11 cellular contexts compared by ENCODE assay signal in the genomic region with DNA sequence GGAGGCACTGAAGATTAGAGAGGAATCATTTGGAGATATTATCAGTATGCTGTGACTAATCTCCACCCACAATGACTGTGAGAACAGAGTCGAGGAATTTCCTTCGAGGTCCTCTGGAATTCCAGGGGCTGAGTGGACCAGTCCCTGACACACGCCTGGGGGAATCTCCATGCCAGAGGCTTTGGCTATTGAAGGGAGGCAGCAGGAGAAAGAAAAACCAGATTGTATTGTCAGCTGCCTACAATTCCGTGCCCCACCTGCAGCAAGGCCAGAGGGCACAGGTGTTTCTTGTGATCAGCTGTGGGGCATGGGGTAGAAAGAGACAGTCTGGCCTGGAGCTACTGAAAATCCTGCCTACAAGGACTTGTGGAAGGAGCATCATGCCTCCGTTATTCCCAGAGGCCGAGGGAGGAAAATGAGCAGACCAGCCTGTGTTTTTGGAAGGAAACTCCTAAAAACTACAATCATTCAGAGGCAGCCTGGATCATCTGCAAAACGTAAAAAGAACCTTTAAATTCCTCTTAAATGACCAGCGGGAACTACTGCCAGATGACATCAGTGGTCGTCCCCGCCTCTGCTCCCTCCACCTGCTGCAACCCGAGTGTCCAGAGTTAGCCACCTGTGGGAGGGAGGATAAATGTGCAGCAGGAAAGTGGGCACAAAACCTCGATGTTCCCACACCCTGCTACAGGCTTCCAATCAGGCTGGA. TPM values are rescaled to one million over a fixed set of nuclear protein-coding genes. Genes with fewer than 3 reads are reported as not detected.
A peak's percentile ranks its signal among the peaks of the same experiment; 100 is the strongest.
DNase-seq lines count a peak whose midpoint lies in the region; ATAC-seq and TF ChIP-seq lines count a peak whose summit lies in the region.
"Had no signal": no experiment of that assay in that cellular context is flagged by ENCODE, and none has a peak within 500 bp of the region (broad histone marks: within the 10 kb centered on the region; RNA-seq: fewer than 3 reads in every experiment).

No MANE protein-coding gene starts in this region.

- CTCF ChIA-PET in WTC11 (lab: Charles Lee) = no interaction called here

- H3K36me3 ChIP-seq in ACC112 (ENCODE audit: insufficient read depth, low read length) = no peaks in the 10 kb centered on the region

- no peak for TF ChIP-seq CTCF in WTC11 (IDR thresholded peaks at IDR 0.05)

- no peak overlapping the region for H3K4me3 Mint-ChIP-seq in WTC11
- H3K4me3 Mint-ChIP-seq: activated naive CD8-positive, alpha-beta T cell treated with anti-CD3 and anti-CD28 coated beads, Interleukin-2, amount 10 ng/mL, durations not matched to agents 7 days and 5 days; CD14-positive monocyte; natural killer cell treated with Interleukin-12 subunit alpha and Interleukin-12 subunit beta and Interleukin-15 and Interleukin-18, amount 100 ng/mL, for 72 hours had no signal

- POLR2A ChIA-PET in WTC11 (lab: Charles Lee) = no interaction called here

- no peak overlapping the region for H2AFZ ChIP-seq in ACC112 (ENCODE audit: low read length, unreplicated experiment)

- no peak overlapping the region for H3K4me3 ChIP-seq in ACC112 (ENCODE audit: low read depth, low read length)

- peaks cover 50% of the 10 kb centered on the region for H3K4me1 ChIP-seq in ACC112 (ENCODE audit: control insufficient read depth, insufficient read depth, low read length, unreplicated experiment)

- DNase-seq in HK-2 (ENCODE audit: unreplicated experiment) (peak; percentile 57), WTC11 (ENCODE audit: low spot score) (no peak), hepatic stellate cell (ENCODE audit: low spot score) (peak; percentile 81), NAMALWA (ENCODE audit: low spot score) (no peak), DMS79 treated with DMSO at 0.1 percent for 48 hours (lab: John Stamatoyannopoulos, UW) (no peak), GM19240 (ENCODE audit: insufficient read length, low spot score) (no peak)
- DNase-seq: activated naive CD8-positive, alpha-beta T cell treated with anti-CD3 and anti-CD28 coated beads, Interleukin-2, amount 10 ng/mL, durations not matched to agents 7 days and 5 days had no signal

- no peaks in the 10 kb centered on the region for H3K79me2 ChIP-seq in ACC112 (ENCODE audit: control insufficient read depth, insufficient read depth, low read length, unreplicated experiment)

- H3K9me3 Mint-ChIP-seq in WTC11 = no peaks in the 10 kb centered on the region
- H3K9me3 Mint-ChIP-seq: activated naive CD8-positive, alpha-beta T cell treated with anti-CD3 and anti-CD28 coated beads, Interleukin-2, amount 10 ng/mL, durations not matched to agents 7 days and 5 days; CD14-positive monocyte; natural killer cell treated with Interleukin-12 subunit alpha and Interleukin-12 subunit beta and Interleukin-15 and Interleukin-18, amount 100 ng/mL, for 72 hours had no signal

- peaks cover 20% of the 10 kb centered on the region for H3K4me1 Mint-ChIP-seq in WTC11
- H3K4me1 Mint-ChIP-seq: activated naive CD8-positive, alpha-beta T cell treated with anti-CD3 and anti-CD28 coated beads, Interleukin-2, amount 10 ng/mL, durations not matched to agents 7 days and 5 days; CD14-positive monocyte had no signal

- no peak overlapping the region for H3K27ac Mint-ChIP-seq in WTC11
- H3K27ac Mint-ChIP-seq: activated naive CD8-positive, alpha-beta T cell treated with anti-CD3 and anti-CD28 coated beads, Interleukin-2, amount 10 ng/mL, durations not matched to agents 7 days and 5 days; natural killer cell treated with Interleukin-12 subunit alpha and Interleukin-12 subunit beta and Interleukin-15 and Interleukin-18, amount 100 ng/mL, for 72 hours had no signal

- H3K27me3 Mint-ChIP-seq in WTC11 (ENCODE audit: low read depth) = peaks cover 39% of the 10 kb centered on the region

- no peaks in the 10 kb centered on the region for H3K36me3 Mint-ChIP-seq in WTC11
- H3K36me3 Mint-ChIP-seq: activated naive CD8-positive, alpha-beta T cell treated with anti-CD3 and anti-CD28 coated beads, Interleukin-2, amount 10 ng/mL, durations not matched to agents 7 days and 5 days; CD14-positive monocyte; natural killer cell treated with Interleukin-12 subunit alpha and Interleukin-12 subunit beta and Interleukin-15 and Interleukin-18, amount 100 ng/mL, for 72 hours had no signal

- no peaks in the 10 kb centered on the region for H3K27me3 ChIP-seq in ACC112 (ENCODE audit: insufficient read depth, low read length)

- peak overlapping the region; percentile 47 for H3K27ac ChIP-seq in ACC112 (ENCODE audit: low read depth, low read length)

- ATAC-seq in WTC11 = peak; percentile 41; the same call in 1 of the 2 replicates
- ATAC-seq in HG03520 (IDR thresholded peaks at IDR 0.05; ENCODE audit: unreplicated experiment) = no peak
- ATAC-seq: natural killer cell treated with Interleukin-12 subunit alpha and Interleukin-12 subunit beta and Interleukin-15 and Interleukin-18, amount 100 ng/mL, for 72 hours had no signal

TF ChIP-seq in WTC11, 78 proteins besides CTCF, POLR2A, EP300 and RAD21 (continues in another document):
- TF ChIP-seq, protein P1, sequence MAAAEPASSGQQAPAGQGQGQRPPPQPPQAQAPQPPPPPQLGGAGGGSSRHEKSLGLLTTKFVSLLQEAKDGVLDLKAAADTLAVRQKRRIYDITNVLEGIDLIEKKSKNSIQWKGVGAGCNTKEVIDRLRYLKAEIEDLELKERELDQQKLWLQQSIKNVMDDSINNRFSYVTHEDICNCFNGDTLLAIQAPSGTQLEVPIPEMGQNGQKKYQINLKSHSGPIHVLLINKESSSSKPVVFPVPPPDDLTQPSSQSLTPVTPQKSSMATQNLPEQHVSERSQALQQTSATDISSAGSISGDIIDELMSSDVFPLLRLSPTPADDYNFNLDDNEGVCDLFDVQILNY (CRISPR knock-in tag; IDR thresholded peaks at IDR 0.05) = no peak
- TF ChIP-seq, protein P2, sequence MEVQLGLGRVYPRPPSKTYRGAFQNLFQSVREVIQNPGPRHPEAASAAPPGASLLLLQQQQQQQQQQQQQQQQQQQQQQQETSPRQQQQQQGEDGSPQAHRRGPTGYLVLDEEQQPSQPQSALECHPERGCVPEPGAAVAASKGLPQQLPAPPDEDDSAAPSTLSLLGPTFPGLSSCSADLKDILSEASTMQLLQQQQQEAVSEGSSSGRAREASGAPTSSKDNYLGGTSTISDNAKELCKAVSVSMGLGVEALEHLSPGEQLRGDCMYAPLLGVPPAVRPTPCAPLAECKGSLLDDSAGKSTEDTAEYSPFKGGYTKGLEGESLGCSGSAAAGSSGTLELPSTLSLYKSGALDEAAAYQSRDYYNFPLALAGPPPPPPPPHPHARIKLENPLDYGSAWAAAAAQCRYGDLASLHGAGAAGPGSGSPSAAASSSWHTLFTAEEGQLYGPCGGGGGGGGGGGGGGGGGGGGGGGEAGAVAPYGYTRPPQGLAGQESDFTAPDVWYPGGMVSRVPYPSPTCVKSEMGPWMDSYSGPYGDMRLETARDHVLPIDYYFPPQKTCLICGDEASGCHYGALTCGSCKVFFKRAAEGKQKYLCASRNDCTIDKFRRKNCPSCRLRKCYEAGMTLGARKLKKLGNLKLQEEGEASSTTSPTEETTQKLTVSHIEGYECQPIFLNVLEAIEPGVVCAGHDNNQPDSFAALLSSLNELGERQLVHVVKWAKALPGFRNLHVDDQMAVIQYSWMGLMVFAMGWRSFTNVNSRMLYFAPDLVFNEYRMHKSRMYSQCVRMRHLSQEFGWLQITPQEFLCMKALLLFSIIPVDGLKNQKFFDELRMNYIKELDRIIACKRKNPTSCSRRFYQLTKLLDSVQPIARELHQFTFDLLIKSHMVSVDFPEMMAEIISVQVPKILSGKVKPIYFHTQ (CRISPR knock-in tag; IDR thresholded peaks at IDR 0.05) = no peak
- TF ChIP-seq ZNF317 (CRISPR knock-in tag; IDR thresholded peaks at IDR 0.05; ENCODE audit: borderline replicate concordance, low read depth) (no peak), NFYB (CRISPR knock-in tag; conservative IDR thresholded peaks at IDR 0.05; ENCODE audit: low read depth) (no peak), CREM (CRISPR knock-in tag; IDR thresholded peaks at IDR 0.05) (no peak), ETV6 (CRISPR knock-in tag; IDR thresholded peaks at IDR 0.05) (no peak), ZBTB21 (CRISPR knock-in tag; IDR thresholded peaks at IDR 0.05; ENCODE audit: borderline replicate concordance) (no peak), RELA (CRISPR knock-in tag; IDR thresholded peaks at IDR 0.05; ENCODE audit: borderline replicate concordance) (no peak), ZNF396 (CRISPR knock-in tag; IDR thresholded peaks at IDR 0.05; ENCODE audit: borderline replicate concordance) (no peak), OVOL2 (CRISPR knock-in tag; IDR thresholded peaks at IDR 0.05; ENCODE audit: borderline replicate concordance) (no peak), ATF6 (CRISPR knock-in tag; IDR thresholded peaks at IDR 0.05) (no peak), CREB1 (CRISPR knock-in tag; IDR thresholded peaks at IDR 0.05) (no peak), TEAD1 (CRISPR knock-in tag; IDR thresholded peaks at IDR 0.05) (no peak), ELF4 (CRISPR knock-in tag; IDR thresholded peaks at IDR 0.05; ENCODE audit: low read depth) (no peak)
- TF ChIP-seq, protein P3, sequence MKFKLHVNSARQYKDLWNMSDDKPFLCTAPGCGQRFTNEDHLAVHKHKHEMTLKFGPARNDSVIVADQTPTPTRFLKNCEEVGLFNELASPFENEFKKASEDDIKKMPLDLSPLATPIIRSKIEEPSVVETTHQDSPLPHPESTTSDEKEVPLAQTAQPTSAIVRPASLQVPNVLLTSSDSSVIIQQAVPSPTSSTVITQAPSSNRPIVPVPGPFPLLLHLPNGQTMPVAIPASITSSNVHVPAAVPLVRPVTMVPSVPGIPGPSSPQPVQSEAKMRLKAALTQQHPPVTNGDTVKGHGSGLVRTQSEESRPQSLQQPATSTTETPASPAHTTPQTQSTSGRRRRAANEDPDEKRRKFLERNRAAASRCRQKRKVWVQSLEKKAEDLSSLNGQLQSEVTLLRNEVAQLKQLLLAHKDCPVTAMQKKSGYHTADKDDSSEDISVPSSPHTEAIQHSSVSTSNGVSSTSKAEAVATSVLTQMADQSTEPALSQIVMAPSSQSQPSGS (CRISPR knock-in tag; IDR thresholded peaks at IDR 0.05; ENCODE audit: borderline replicate concordance, low read depth) = no peak

RNA-seq across cellular contexts. Expression of gene ANK3, which starts 25.4 kb away (rescaled TPM):
- total RNA-seq in WTC11 (2021) = 69.0 to 69.6 TPM (median 69.3 TPM) in 3 replicates

Comparison
In these comparisons a context has a peak if more than half of its experiments do, and no peak if none do; other contexts are left out.
1. DNase-seq: peak in HK-2 (single experiment) and hepatic stellate cell (single experiment); none in WTC11 (single experiment), NAMALWA (single experiment), DMS79 treated with DMSO at 0.1 percent for 48 hours (single experiment) and GM19240 (single experiment).